In the genomic region with DNA sequence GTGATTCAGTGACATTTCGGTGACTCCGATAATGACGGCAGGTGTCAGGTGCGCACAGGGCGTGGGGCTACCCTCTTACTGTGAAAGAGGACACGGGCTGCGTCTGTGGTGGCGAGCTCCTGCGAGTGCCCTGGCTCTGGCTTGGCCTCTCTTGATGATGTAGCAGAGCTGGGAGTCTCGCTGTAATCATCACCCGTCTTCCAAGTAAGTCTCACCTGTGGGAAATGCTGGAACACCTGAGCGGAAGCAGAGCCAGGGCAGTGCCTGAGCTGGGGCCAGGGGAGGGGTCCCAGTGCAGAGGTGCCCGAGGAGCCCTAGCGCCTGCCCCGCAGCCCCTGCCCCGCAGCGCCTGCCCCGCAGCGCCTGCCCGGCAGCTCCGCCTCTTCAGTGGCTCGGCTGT, we compare ENCODE assay signal across 16 cellular contexts. TPM values are rescaled to one million over a fixed set of nuclear protein-coding genes. Genes with fewer than 3 reads are reported as not detected.
"Had no signal": no experiment of that assay in that cellular context is flagged by ENCODE, and none has a peak within 500 bp of the region (broad histone marks: within the 10 kb centered on the region; RNA-seq: fewer than 3 reads in every experiment).

No MANE protein-coding gene starts in this region.

- H3K9me3 ChIP-seq: left lung, ovary, tibial artery had no signal

- H3K4me3 ChIP-seq: left lung, ovary, tibial artery had no signal

- H3K9me3 Mint-ChIP-seq: activated B cell treated with CpG ODN at 0.5 μM for 24 hours; activated naive CD4-positive, alpha-beta T cell treated with anti-CD3 and anti-CD28 coated beads, Interleukin-2, amount 50 U/mL, for 24 hours; nephron progenitor cell had no signal

- H3K4me3 Mint-ChIP-seq: activated B cell treated with CpG ODN at 0.5 μM for 24 hours; activated naive CD4-positive, alpha-beta T cell treated with anti-CD3 and anti-CD28 coated beads, Interleukin-2, amount 50 U/mL, for 24 hours; nephron progenitor cell had no signal

- H3K27ac ChIP-seq: brain microvascular endothelial cell, left lung, ovary, tibial artery had no signal

- H3K36me3 Mint-ChIP-seq: activated naive CD4-positive, alpha-beta T cell treated with anti-CD3 and anti-CD28 coated beads, Interleukin-2, amount 50 U/mL, for 24 hours had no signal

- ATAC-seq: left lung, SK-N-SH treated with all-trans-retinoic acid at 6 μM for 48 hours had no signal

- H3K27me3 Mint-ChIP-seq: activated B cell treated with CpG ODN at 0.5 μM for 24 hours; activated naive CD4-positive, alpha-beta T cell treated with anti-CD3 and anti-CD28 coated beads, Interleukin-2, amount 50 U/mL, for 24 hours had no signal

- FAIRE-seq: small intestine had no signal

- H3K27me3 ChIP-seq: brain microvascular endothelial cell, left lung, ovary, tibial artery had no signal

- H3K27ac Mint-ChIP-seq: activated B cell treated with CpG ODN at 0.5 μM for 24 hours, nephron progenitor cell had no signal

- H3K36me3 ChIP-seq: ovary had no signal

- DNase-seq: activated B cell treated with CpG ODN at 0.5 μM for 24 hours; activated CD4-positive, alpha-beta T cell treated with anti-CD3 and anti-CD28 coated beads, Interleukin-2, amount 50 U/mL, for 1 hour; activated effector memory CD4-positive, alpha-beta T cell treated with Interleukin-2 at 50 U/mL for 16 hours; brain microvascular endothelial cell; islet precursor cell; mesenchymal stem cell; nephron progenitor cell; ovary; small intestine; tibial artery had no signal

RNA-seq across cellular contexts. Expression of gene HRH3, which starts 23.0 kb away (rescaled TPM):
- total RNA-seq: activated B cell treated with CpG ODN at 0.5 μM for 24 hours; dermis microvascular lymphatic vessel endothelial cell; left lung; ovary; renal cortical epithelial cell; T-helper 1 cell treated with Interleukin-12 subunit alpha and Interleukin-12 subunit beta and Interleukin-4 antibody, amounts not matched to agents 30 ng/mL and 1 ng/mL, for 36 hours had no signal
- polyA plus RNA-seq: ovary had no signal
